30 cellular contexts compared by ENCODE assay signal in the genomic region with DNA sequence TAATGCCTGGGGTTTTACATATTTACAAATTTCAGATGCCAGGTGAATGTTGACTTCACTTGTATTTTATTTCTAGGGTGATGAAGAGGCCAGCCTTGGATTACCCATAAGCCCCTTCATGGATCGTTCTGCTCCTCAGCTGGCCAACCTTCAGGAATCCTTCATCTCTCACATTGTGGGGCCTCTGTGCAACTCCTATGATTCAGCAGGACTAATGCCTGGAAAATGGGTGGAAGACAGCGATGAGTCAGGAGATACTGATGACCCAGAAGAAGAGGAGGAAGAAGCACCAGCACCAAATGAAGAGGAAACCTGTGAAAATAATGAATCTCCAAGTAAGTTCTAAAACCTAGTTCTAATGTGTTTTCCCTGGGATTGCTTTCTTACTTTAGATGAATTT. TPM values are rescaled to one million over a fixed set of nuclear protein-coding genes. Genes with fewer than 3 reads are reported as not detected.
"Had no signal": no experiment of that assay in that cellular context is flagged by ENCODE, and none has a peak within 500 bp of the region (broad histone marks: within the 10 kb centered on the region; RNA-seq: fewer than 3 reads in every experiment).

No MANE protein-coding gene starts in this region.

- H3K27ac Mint-ChIP-seq: activated B cell treated with CpG ODN at 0.5 μM for 24 hours; activated CD4-positive, alpha-beta T cell treated with anti-CD3 and anti-CD28 coated beads, Interleukin-2, amount 10 ng/mL, durations not matched to agents 24 days and 14 days; activated CD8-positive, alpha-beta memory T cell treated with anti-CD3 and anti-CD28 coated beads, Interleukin-2, amount 10 ng/mL, durations not matched to agents 7 days and 5 days; activated naive CD4-positive, alpha-beta T cell treated with anti-CD3 and anti-CD28 coated beads, Interleukin-2, amount 50 U/mL, for 24 hours; activated T-cell treated with anti-CD3 and anti-CD28 coated beads, Interleukin-2, amount 50 U/mL, for 24 hours; activated T-helper 1 cell treated with anti-CD3 and anti-CD28 coated beads, Interleukin-12 subunit alpha, Interleukin-12 subunit beta, Interleukin-2, Interleukin-4 antibody, amounts not matched to agents 30 ng/mL and 10 ng/mL and 1 ng/mL, durations not matched to agents 14 hours and 24 hours and 36 hours; T-helper 1 cell treated with Interleukin-12 subunit alpha and Interleukin-12 subunit beta and Interleukin-4 antibody, amounts not matched to agents 30 μg/mL and 1 μg/mL, for 36 hours had no signal

- H3K36me3 ChIP-seq: SJSA1 had no signal

- ATAC-seq: activated CD8-positive, alpha-beta memory T cell treated with anti-CD3 and anti-CD28 coated beads, Interleukin-2, amount 10 ng/mL, durations not matched to agents 7 days and 5 days; body of pancreas; K562; Panc1; SK-N-SH treated with all-trans-retinoic acid at 6 μM for 48 hours had no signal

- H3K4me1 Mint-ChIP-seq: activated B cell treated with CpG ODN at 0.5 μM for 24 hours; activated CD4-positive, alpha-beta T cell treated with anti-CD3 and anti-CD28 coated beads, Interleukin-2, amount 10 ng/mL, durations not matched to agents 24 days and 14 days; activated naive CD4-positive, alpha-beta T cell treated with anti-CD3 and anti-CD28 coated beads, Interleukin-2, amount 50 U/mL, for 24 hours had no signal

- H3K4me1 ChIP-seq: ascending aorta, SJSA1 had no signal

- H3K4me3 ChIP-seq: ascending aorta, body of pancreas, K562, SJSA1 had no signal

- DNase-seq: activated B cell treated with CpG ODN at 0.5 μM for 24 hours; activated CD4-positive, alpha-beta T cell treated with anti-CD3 and anti-CD28 coated beads for 1 hour; activated CD4-positive, alpha-beta T cell treated with anti-CD3 and anti-CD28 coated beads, Interleukin-2, amount 10 ng/mL, durations not matched to agents 24 days and 14 days; activated CD4-positive, alpha-beta T cell treated with anti-CD3 and anti-CD28 coated beads, Interleukin-2, amount 50 U/mL, for 48 hours; activated CD8-positive, alpha-beta memory T cell treated with anti-CD3 and anti-CD28 coated beads, Interleukin-2, amount 10 ng/mL, durations not matched to agents 7 days and 5 days; activated effector memory CD4-positive, alpha-beta T cell treated with Interleukin-2 at 50 U/mL for 16 hours; activated naive CD4-positive, alpha-beta T cell; activated T-cell treated with anti-CD3 and anti-CD28 coated beads, Interleukin-2, amount 50 U/mL, for 24 hours; amniotic stem cell; body of pancreas; Karpas-422; NCI-H146; NCI-H1930; NCI-H2171; NCI-H2227 treated with DMSO at 0.1 percent for 48 hours; NCI-H526; NK-92 treated with Interleukin-12 subunit alpha and Interleukin-12 subunit beta, amount 100 ng/mL, for 24 hours; OCI-M1; RPMI8226; SHP77; T-helper 9 cell had no signal

- H3K4me3 Mint-ChIP-seq: activated B cell treated with CpG ODN at 0.5 μM for 24 hours; activated CD4-positive, alpha-beta T cell treated with anti-CD3 and anti-CD28 coated beads, Interleukin-2, amount 10 ng/mL, durations not matched to agents 24 days and 14 days; activated CD8-positive, alpha-beta memory T cell treated with anti-CD3 and anti-CD28 coated beads, Interleukin-2, amount 10 ng/mL, durations not matched to agents 7 days and 5 days; activated naive CD4-positive, alpha-beta T cell treated with anti-CD3 and anti-CD28 coated beads, Interleukin-2, amount 50 U/mL, for 24 hours; activated T-cell treated with anti-CD3 and anti-CD28 coated beads, Interleukin-2, amount 50 U/mL, for 24 hours; activated T-helper 1 cell treated with anti-CD3 and anti-CD28 coated beads, Interleukin-12 subunit alpha, Interleukin-12 subunit beta, Interleukin-2, Interleukin-4 antibody, amounts not matched to agents 30 ng/mL and 10 ng/mL and 1 ng/mL, durations not matched to agents 14 hours and 24 hours and 36 hours; T-helper 1 cell treated with Interleukin-12 subunit alpha and Interleukin-12 subunit beta and Interleukin-4 antibody, amounts not matched to agents 30 μg/mL and 1 μg/mL, for 36 hours had no signal

- H3K27ac ChIP-seq: ascending aorta, body of pancreas, SJSA1 had no signal

- H3K27me3 Mint-ChIP-seq: activated B cell treated with CpG ODN at 0.5 μM for 24 hours; activated CD4-positive, alpha-beta T cell treated with anti-CD3 and anti-CD28 coated beads, Interleukin-2, amount 10 ng/mL, durations not matched to agents 24 days and 14 days; activated CD8-positive, alpha-beta memory T cell treated with anti-CD3 and anti-CD28 coated beads, Interleukin-2, amount 10 ng/mL, durations not matched to agents 7 days and 5 days; activated naive CD4-positive, alpha-beta T cell treated with anti-CD3 and anti-CD28 coated beads, Interleukin-2, amount 50 U/mL, for 24 hours; activated T-cell treated with anti-CD3 and anti-CD28 coated beads, Interleukin-2, amount 50 U/mL, for 24 hours had no signal

- H3K9me3 Mint-ChIP-seq: activated B cell treated with CpG ODN at 0.5 μM for 24 hours; activated CD4-positive, alpha-beta T cell treated with anti-CD3 and anti-CD28 coated beads, Interleukin-2, amount 10 ng/mL, durations not matched to agents 24 days and 14 days; activated naive CD4-positive, alpha-beta T cell treated with anti-CD3 and anti-CD28 coated beads, Interleukin-2, amount 50 U/mL, for 24 hours; activated T-cell treated with anti-CD3 and anti-CD28 coated beads, Interleukin-2, amount 50 U/mL, for 24 hours; activated T-helper 1 cell treated with anti-CD3 and anti-CD28 coated beads, Interleukin-12 subunit alpha, Interleukin-12 subunit beta, Interleukin-2, Interleukin-4 antibody, amounts not matched to agents 30 ng/mL and 10 ng/mL and 1 ng/mL, durations not matched to agents 14 hours and 24 hours and 36 hours had no signal

- H3K9me3 ChIP-seq: ascending aorta, body of pancreas, SJSA1 had no signal

- H3K36me3 Mint-ChIP-seq: activated CD8-positive, alpha-beta memory T cell treated with anti-CD3 and anti-CD28 coated beads, Interleukin-2, amount 10 ng/mL, durations not matched to agents 7 days and 5 days; activated naive CD4-positive, alpha-beta T cell treated with anti-CD3 and anti-CD28 coated beads, Interleukin-2, amount 50 U/mL, for 24 hours had no signal

- H3K27me3 ChIP-seq: ascending aorta, body of pancreas, SJSA1 had no signal

RNA-seq across cellular contexts. Expression of a gene that starts 41.3 kb away (rescaled TPM):
- total RNA-seq: activated B cell treated with CpG ODN at 0.5 μM for 24 hours; activated CD4-positive, alpha-beta T cell treated with anti-CD3 and anti-CD28 coated beads, Interleukin-2, amount 10 ng/mL, durations not matched to agents 24 days and 14 days; activated CD8-positive, alpha-beta memory T cell treated with anti-CD3 and anti-CD28 coated beads, Interleukin-2, amount 10 ng/mL, durations not matched to agents 7 days and 5 days; activated T-helper 1 cell treated with anti-CD3 and anti-CD28 coated beads, Interleukin-12 subunit alpha, Interleukin-12 subunit beta, Interleukin-2, Interleukin-4 antibody, amounts not matched to agents 30 ng/mL and 10 ng/mL and 1 ng/mL, durations not matched to agents 14 hours and 24 hours and 36 hours; ascending aorta; bronchial epithelial cell; K562; SJSA1 had no signal
- polyA plus RNA-seq: K562 had no signal
